ENCODE assay signal across 17 cellular contexts in genomic region chrX:134658421-134658896, GRCh38. TPM values are rescaled to one million over a fixed set of nuclear protein-coding genes. Genes with fewer than 3 reads are reported as not detected.
A peak's percentile ranks its signal among the peaks of the same experiment; 100 is the strongest.
DNase-seq lines count a peak whose midpoint lies in the region; ATAC-seq, FAIRE-seq and TF ChIP-seq lines count a peak whose summit lies in the region.
"Had no signal": no experiment of that assay in that cellular context is flagged by ENCODE, and none has a peak within 500 bp of the region (broad histone marks: within the 10 kb centered on the region; RNA-seq: fewer than 3 reads in every experiment).

A gene with protein sequence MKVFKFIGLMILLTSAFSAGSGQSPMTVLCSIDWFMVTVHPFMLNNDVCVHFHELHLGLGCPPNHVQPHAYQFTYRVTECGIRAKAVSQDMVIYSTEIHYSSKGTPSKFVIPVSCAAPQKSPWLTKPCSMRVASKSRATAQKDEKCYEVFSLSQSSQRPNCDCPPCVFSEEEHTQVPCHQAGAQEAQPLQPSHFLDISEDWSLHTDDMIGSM (minus strand): TSS chrX:134658471. CDS start chrX:134566682, 91,789 bp downstream.

- CTCF ChIA-PET in SK-N-SH (lab: Yijun Ruan, JAX) (no interaction called here), K562 (lab: Yijun Ruan, JAX; ENCODE audit: low intra/inter-chr PET ratio) (no interaction called here)

- H3F3A ChIP-seq in SK-N-SH (replicated peaks; ENCODE audit: insufficient read depth) = no peaks in the 10 kb centered on the region

- DNase-seq in SK-N-SH = no peak
- peak; percentile 66 for DNase-seq in NCI-H748 (lab: John Stamatoyannopoulos, UW; ENCODE audit: unreplicated experiment)
- no peak for DNase-seq in K562 (ENCODE audit: extremely low read depth in 1 of 4, low spot score in 3 of 4)
- DNase-seq in renal cortical epithelial cell (ENCODE audit: low read depth) = peak; percentile 49
- DNase-seq in NOMO-1 (lab: John Stamatoyannopoulos, UW; ENCODE audit: unreplicated experiment in 2 of 2) = no peak
- no peak for DNase-seq in left lobe of liver (ENCODE audit: low spot score)
- DNase-seq in stimulated activated naive CD8-positive, alpha-beta T cell treated with anti-CD3 and anti-CD28 coated beads, Interleukin-15, amount 100 ng/mL, for 72 hours = no peak
- DNase-seq: Caco-2, DMS79 treated with DMSO at 0.1 percent for 48 hours, GM23248, NCI-H1048, NCI-H526, RPMI8226 had no signal

- no peak within 1 kb of the TSS for H3K27ac Mint-ChIP-seq in stimulated activated naive CD8-positive, alpha-beta T cell treated with anti-CD3 and anti-CD28 coated beads, Interleukin-15, amount 100 ng/mL, for 72 hours

- TF ChIP-seq CTCF in SK-N-SH (IDR thresholded peaks at IDR 0.05) = no peak
- no peak for TF ChIP-seq CTCF in K562 (IDR thresholded peaks at IDR 0.05 in 2 of 3, conservative IDR thresholded peaks at IDR 0.05 in 1 of 3; ENCODE audit: insufficient read depth in 2 of 3, low read depth in 1 of 3, low read length in 3 of 3)

- in situ Hi-C loops in K562 (cut with MboI) = no loop called here

- peaks cover 8% of the 10 kb centered on the region for H3K4me1 Mint-ChIP-seq in stimulated activated naive CD8-positive, alpha-beta T cell treated with anti-CD3 and anti-CD28 coated beads, Interleukin-15, amount 100 ng/mL, for 72 hours

- no peaks in the 10 kb centered on the region for H4K20me1 ChIP-seq in SK-N-SH (ENCODE audit: insufficient read depth)
- no peaks in the 10 kb centered on the region for H4K20me1 ChIP-seq in K562 (replicated peaks; ENCODE audit: control insufficient read depth, insufficient read depth, low read length)

- TF ChIP-seq RAD21 in SK-N-SH (IDR thresholded peaks at IDR 0.05; ENCODE audit: low read length) (no peak), K562 (CRISPR knock-in tag; conservative IDR thresholded peaks at IDR 0.05 in 1 of 2, IDR thresholded peaks at IDR 0.05 in 1 of 2) (no peak)

- 83% methylated on average over 3 of the region's 3 CpGs for WGBS in SK-N-SH (ENCODE audit: low lambda C conversion rate)
- WGBS in K562 (ENCODE audit: insufficient coverage, low coverage, missing lambda C conversion rate) = 26% methylated on average over 3 of the region's 3 CpGs

- peaks cover 0 to 4% of the 10 kb centered on the region in 2 experiments; a peak in 2 of 4 replicates for H3K4me1 ChIP-seq in SK-N-SH (ENCODE audit: control insufficient read depth in 1 of 2, insufficient read depth in 2 of 2, low read depth in 1 of 2, low read length in 1 of 2)
- H3K4me1 ChIP-seq in K562 (replicated peaks in 1 of 2; ENCODE audit: control insufficient read depth in 2 of 2, insufficient read depth in 2 of 2, low read length in 2 of 2) = no peaks in the 10 kb centered on the region
- H3K4me1 ChIP-seq: Caco-2 had no signal

- no peaks in the 10 kb centered on the region for H3K79me2 ChIP-seq in SK-N-SH (ENCODE audit: insufficient read depth)
- no peaks in the 10 kb centered on the region for H3K79me2 ChIP-seq in K562 (ENCODE audit: control insufficient read depth, insufficient read depth, low read length)

- no TSS peak for BruUV-seq in K562 (replicated peaks; lab: Mats Ljungman, UMichigan)

- no peak within 1 kb of the TSS for H3K4me3 Mint-ChIP-seq in stimulated activated naive CD8-positive, alpha-beta T cell treated with anti-CD3 and anti-CD28 coated beads, Interleukin-15, amount 100 ng/mL, for 72 hours

- H3K27me3 Mint-ChIP-seq in stimulated activated naive CD8-positive, alpha-beta T cell treated with anti-CD3 and anti-CD28 coated beads, Interleukin-15, amount 100 ng/mL, for 72 hours = peaks cover 30% of the 10 kb centered on the region

- ATAC-seq in SK-N-SH treated with all-trans-retinoic acid at 6 μM for 48 hours (no peak), K562 (no peak), left lobe of liver (no peak)
- no peak for ATAC-seq in stimulated activated naive CD8-positive, alpha-beta T cell treated with anti-CD3 and anti-CD28 coated beads, Interleukin-15, amount 100 ng/mL, for 72 hours
- ATAC-seq: HCT116 had no signal

- no peaks in the 10 kb centered on the region for H3K9me2 ChIP-seq in SK-N-SH

- H3K27me3 ChIP-seq in SK-N-SH (ENCODE audit: insufficient read depth) (no peaks in the 10 kb centered on the region), K562 (ENCODE audit: control insufficient read depth in 2 of 2, insufficient read depth in 2 of 2, low read length in 2 of 2) (no peaks in the 10 kb centered on the region; a peak in 1 of 5 replicates)

- no peak within 1 kb of the TSS for H2AFZ ChIP-seq in SK-N-SH (ENCODE audit: low read depth)
- H2AFZ ChIP-seq in K562 (ENCODE audit: low read depth, low read length) = no peak within 1 kb of the TSS
- H2AFZ ChIP-seq: GM23248 had no signal

- intact Hi-C loops in K562 (cut with micrococcal nuclease) = no loop called here

- no peak for TF ChIP-seq EP300 in SK-N-SH (IDR thresholded peaks at IDR 0.05; ENCODE audit: borderline replicate concordance in 1 of 2, low read depth in 1 of 2, low read length in 1 of 2)
- no peak for TF ChIP-seq EP300 in K562 (IDR thresholded peaks at IDR 0.05; ENCODE audit: low read length)

- H3K9me3 ChIP-seq in SK-N-SH (no peaks in the 10 kb centered on the region), K562 (replicated peaks; ENCODE audit: control insufficient read depth, insufficient read depth, low read depth, low read length) (no peaks in the 10 kb centered on the region)
- H3K9me3 ChIP-seq: Caco-2 had no signal

- H3K4me2 ChIP-seq in SK-N-SH (no peak within 1 kb of the TSS), K562 (ENCODE audit: insufficient read depth, low read length) (no peak within 1 kb of the TSS)

- no peaks in the 10 kb centered on the region for H3K9me3 Mint-ChIP-seq in stimulated activated naive CD8-positive, alpha-beta T cell treated with anti-CD3 and anti-CD28 coated beads, Interleukin-15, amount 100 ng/mL, for 72 hours

- H3K4me3 ChIP-seq in SK-N-SH (ENCODE audit: low read depth in 2 of 2, low read length in 1 of 2) (no peak within 1 kb of the TSS), K562 (no peak within 1 kb of the TSS)
- H3K4me3 ChIP-seq: GM23248 had no signal

- no peaks in the 10 kb centered on the region for H3K9me1 ChIP-seq in K562 (ENCODE audit: control insufficient read depth, insufficient read depth, low read length)

- H3K9ac ChIP-seq in SK-N-SH = no peak within 1 kb of the TSS
- no peak within 1 kb of the TSS for H3K9ac ChIP-seq in K562 (ENCODE audit: insufficient read depth in 1 of 2, low read depth in 2 of 2, low read length in 2 of 2)
- H3K9ac ChIP-seq: GM23248 had no signal

- no peaks in the 10 kb centered on the region for H3K36me3 ChIP-seq in SK-N-SH (replicated peaks in 1 of 2; ENCODE audit: control insufficient read depth in 1 of 2, insufficient read depth in 2 of 2, low read length in 1 of 2)
- no peaks in the 10 kb centered on the region for H3K36me3 ChIP-seq in K562 (ENCODE audit: control insufficient read depth, insufficient read depth, low read length)

- H3K27ac ChIP-seq in SK-N-SH (ENCODE audit: low read depth in 2 of 2, low read length in 1 of 2) (no peak within 1 kb of the TSS; a peak in 1 of 4 replicates), K562 (ENCODE audit: extremely low read depth, low read depth, low read length) (no peak within 1 kb of the TSS)
- H3K27ac ChIP-seq: GM23248 had no signal

- POLR2A ChIA-PET in SK-N-SH (lab: Yijun Ruan, JAX) = no interaction called here
- POLR2A ChIA-PET in K562 (lab: Yijun Ruan, JAX) = no interaction called here

- TF ChIP-seq POLR2A in K562 (conservative IDR thresholded peaks at IDR 0.05) = no peak

- no peak for FAIRE-seq in K562 (lab: Jason Lieb, UNC)
- FAIRE-seq: G401.6, GM12891 had no signal

TF ChIP-seq in SK-N-SH treated with all-trans-retinoic acid at 6 μM for 48 hours, 23 proteins besides CTCF, POLR2A, EP300 and RAD21 (continues in another document):
- TF ChIP-seq ZFP3 (CRISPR knock-in tag; IDR thresholded peaks at IDR 0.05) (no peak), ARNTL (CRISPR knock-in tag; IDR thresholded peaks at IDR 0.05; ENCODE audit: borderline replicate concordance, low read depth) (no peak), ISL1 (CRISPR knock-in tag; IDR thresholded peaks at IDR 0.05) (no peak), RARB (CRISPR knock-in tag; IDR thresholded peaks at IDR 0.05) (no peak)

TF ChIP-seq in K562, 482 proteins besides CTCF, POLR2A, EP300 and RAD21 (continues in another document):
- TF ChIP-seq CEBPG (CRISPR knock-in tag; IDR thresholded peaks at IDR 0.05) (no peak), CEBPG (tag; conservative IDR thresholded peaks at IDR 0.05 in 1 of 2, IDR thresholded peaks at IDR 0.05 in 1 of 2) (peak; percentile 15 to 28; a peak in 1 of 4 replicates)

RNA-seq across cellular contexts. Expression of the gene that starts here (rescaled TPM):
- polyA plus RNA-seq in SK-N-SH (2012; rRNA removed) = 50.9 and 72.3 TPM in 2 replicates
- 43.2 and 53.1 TPM in 2 replicates for polyA plus RNA-seq in SK-N-SH (2012; cell fraction: cytosol; rRNA removed)
- polyA plus RNA-seq in SK-N-SH (2012; cell fraction: nucleus; rRNA removed) = 19.3 and 28.0 TPM in 2 replicates
- 0.81 and 2.1 TPM in 2 replicates for total RNA-seq in K562 (2011; cell fraction: chromatin; rRNA removed; ENCODE audit: low replicate concordance)
- 1.3 and 3.0 TPM in 2 replicates for total RNA-seq in K562 (2011; cell fraction: nucleolus; rRNA removed)
- total RNA-seq in K562 (2011; cell fraction: nucleoplasm; rRNA removed) = 1.3 TPM in 1 of 2 replicates, not detected in the other
- 1.3 and 2.2 TPM in 2 replicates for total RNA-seq in K562 (2014; rRNA removed)
- 1.9 and 2.8 TPM in 2 replicates for total RNA-seq in K562 (2014; rRNA removed; fragmentation: Illumina TruSeq; extraction: Trizol)
- total RNA-seq in K562 (2015; rRNA removed; fragmentation: Illumina TruSeq; extraction: Trizol) = 1.7 and 1.9 TPM in 2 replicates
- 1.00 and 1.3 TPM in 2 replicates for total RNA-seq in K562 (2021)
- polyA plus RNA-seq in K562 (2011; rRNA removed) = 0.42 and 1.2 TPM in 2 replicates
- polyA plus RNA-seq in K562 (2011; cell fraction: cytosol; rRNA removed) = 0.49 and 1.4 TPM in 2 replicates
- polyA plus RNA-seq in K562 (2011; cell fraction: nucleus; rRNA removed) = 0.22 TPM in 1 of 2 replicates, not detected in the other
- 1.2 and 3.8 TPM in 2 replicates for polyA plus RNA-seq in K562 (2012)
- 2.4 and 2.5 TPM in 2 replicates for polyA plus RNA-seq in K562 (2014; fragmentation: Illumina TruSeq; extraction: Trizol)
- polyA plus RNA-seq in K562 (2014; fragmentation: Nextera tagmentation; extraction: Ambion mirVana) = 1 to 10 TPM; 8.6 to 9.1 TPM
- polyA plus RNA-seq in K562 (2014; rRNA removed) = 0.82 and 1.6 TPM in 2 replicates
- polyA minus RNA-seq in K562 (2011; rRNA and poly(A)+ RNA removed) = 0.21 and 0.42 TPM in 2 replicates
- not detected in 2 replicates for polyA minus RNA-seq in K562 (2011; cell fraction: cytosol; rRNA and poly(A)+ RNA removed)
- not detected in 2 replicates for polyA minus RNA-seq in K562 (2011; cell fraction: nucleus; rRNA and poly(A)+ RNA removed)
- not detected in 2 replicates for total RNA-seq in renal cortical epithelial cell
- not detected for total RNA-seq in left lobe of liver
- total RNA-seq: GM23248 had no signal
- polyA plus RNA-seq: GM23248 had no signal

Comparison
In these comparisons a context has a peak if more than half of its experiments do, and no peak if none do; other contexts are left out.
1. Peak in DNase-seq in renal cortical epithelial cell; RNA of the gene not detected or under 1 TPM.